In genomic region chr11:125692887-125693286, GRCh38 we compare ENCODE assay signal across 12 cellular contexts. TPM values are rescaled to one million over a fixed set of nuclear protein-coding genes. Genes with fewer than 3 reads are reported as not detected.
"Had no signal": no experiment of that assay in that cellular context is flagged by ENCODE, and none has a peak within 500 bp of the region (broad histone marks: within the 10 kb centered on the region; RNA-seq: fewer than 3 reads in every experiment).

No MANE protein-coding gene starts in this region.

- H3K4me3 ChIP-seq: GM23248, GM23338, HAP-1 had no signal

- H3K9me3 ChIP-seq: HAP-1 had no signal

- H3K27ac ChIP-seq: GM23248 had no signal

- H2AFZ ChIP-seq: GM23248, GM23338 had no signal

- H3K4me2 ChIP-seq: GM23338 had no signal

- H3K9ac ChIP-seq: GM23248 had no signal

- FAIRE-seq: H1, H54 had no signal

- ATAC-seq: GM23338, HCT116 had no signal

- DNase-seq: GM23248, GOT3, H7, H9, HCEC 1CT, HFFc6 had no signal

- H3K36me3 ChIP-seq: HAP-1 had no signal

- H3K4me1 ChIP-seq: HAP-1 had no signal

RNA-seq across cellular contexts. Expression of gene ACRV1, which starts 12.2 kb away (rescaled TPM):
- total RNA-seq: GM23248, GM23338, H1, H4, H7, H9, HFFc6 had no signal

RNA-seq across cellular contexts. Expression of gene PATE1, which starts 53.2 kb away (rescaled TPM):
- total RNA-seq: GM23248, GM23338, H1, H4, H7, H9, HFFc6 had no signal
- polyA plus RNA-seq: GM23248, GM23338, H1 had no signal
